10 cellular contexts compared by ENCODE assay signal in the genomic region with DNA sequence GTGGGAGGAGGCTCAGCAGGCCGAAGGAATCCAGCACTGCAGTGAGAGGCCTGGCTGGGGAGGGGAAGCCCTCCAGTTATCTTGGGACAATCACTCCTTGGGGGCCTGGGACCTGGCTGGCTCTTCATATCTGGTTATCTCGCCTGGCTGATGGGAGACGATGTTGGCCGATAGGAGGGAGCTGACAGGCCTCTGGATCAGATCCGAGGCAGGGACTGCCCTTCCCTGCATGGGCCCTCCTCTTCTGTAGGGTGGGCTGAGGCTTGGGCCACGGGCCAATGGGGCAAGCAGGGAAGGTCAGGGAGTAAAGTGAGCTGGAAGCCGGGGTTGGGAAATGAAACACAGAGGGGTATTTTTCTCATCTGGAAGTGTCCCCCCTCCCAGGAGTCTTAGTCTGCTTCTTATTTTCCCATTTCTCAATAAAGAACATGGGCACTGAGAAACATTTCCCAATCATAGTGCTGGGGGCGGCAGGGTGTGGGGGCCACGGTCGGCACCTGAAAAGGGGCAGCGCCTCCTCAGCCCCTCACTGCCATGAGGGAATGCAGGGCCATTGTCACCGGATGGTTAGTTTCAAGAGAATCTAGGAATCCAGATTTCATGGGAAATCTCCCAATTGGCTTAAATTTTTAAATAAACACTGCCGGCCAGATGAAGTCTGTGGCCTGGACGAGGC. TPM values are rescaled to one million over a fixed set of nuclear protein-coding genes. Genes with fewer than 3 reads are reported as not detected.
A peak's percentile ranks its signal among the peaks of the same experiment; 100 is the strongest.
DNase-seq lines count a peak whose midpoint lies in the region; ATAC-seq and TF ChIP-seq lines count a peak whose summit lies in the region.
"Had no signal": no experiment of that assay in that cellular context is flagged by ENCODE, and none has a peak within 500 bp of the region (broad histone marks: within the 10 kb centered on the region; RNA-seq: fewer than 3 reads in every experiment).

No MANE protein-coding gene starts in this region.

- H3K9me3 ChIP-seq in heart right ventricle: no peaks in the 10 kb centered on the region
- no peaks in the 10 kb centered on the region for H3K9me3 ChIP-seq in trophoblast cell (ENCODE audit: insufficient read depth, low read depth, low read length)
- H3K9me3 ChIP-seq: Caco-2 had no signal

- H4K91ac ChIP-seq in trophoblast cell (ENCODE audit: low read depth, low read length): peak overlapping the region; percentile 100

- H3K14ac ChIP-seq in trophoblast cell (ENCODE audit: low read length): peak overlapping the region; percentile 99

- H2BK120ac ChIP-seq in trophoblast cell (ENCODE audit: insufficient read depth, low read length, poor library complexity): peak overlapping the region; percentile 100

- H2BK5ac ChIP-seq in trophoblast cell (ENCODE audit: low read depth, low read length, poor library complexity): peak overlapping the region; percentile 100

- H3K27me3 Mint-ChIP-seq in CD14-positive monocyte (ENCODE audit: low read depth in 3 of 3) (peaks cover 0 to 2% (median 0%) of the 10 kb centered on the region in 3 donors), WTC11 (ENCODE audit: low read depth) (no peaks in the 10 kb centered on the region; the same call in 1 of the 2 replicates)

- DNase-seq in CD14-positive monocyte (ENCODE audit: low spot score) (no peak), WTC11 (ENCODE audit: low spot score) (no peak), heart right ventricle (peak in 1 of 2 donors; percentile 71), trophoblast cell (no peak), KBM-7 (no peak), Kasumi-1 (lab: John Stamatoyannopoulos, UW) (no peak), cortex of kidney (lab: John Stamatoyannopoulos, UW) (no peak)
- DNase-seq: NCI-H1048 had no signal

- intact Hi-C loops in CD14-positive monocyte (cut with micrococcal nuclease) (loop anchor here in 1 of 2 donors (10.0 kb wide), 1 partner anchor 70 kb away; no protein-coding TSS in a partner anchor), heart right ventricle (cut with DNase I) (no loop called here)

- ATAC-seq in WTC11 (no peak), heart right ventricle (peak in 7 of 8 donors; percentile 4 to 45 (median 19)), HG03521 (IDR thresholded peaks at IDR 0.05; ENCODE audit: unreplicated experiment) (no peak)

- H4K8ac ChIP-seq in trophoblast cell (ENCODE audit: low read depth, low read length): peak overlapping the region; percentile 96

- H3K36me3 ChIP-seq in heart right ventricle (peaks cover 0 to 58% (median 0%) of the 10 kb centered on the region in 9 donors), trophoblast cell (ENCODE audit: control insufficient read depth in 1 of 2, insufficient read depth in 2 of 2, low read length in 2 of 2) (peaks cover 18% of the 10 kb centered on the region in 2 experiments)

- peak overlapping the region; percentile 76 to 97 (median 89) for H3K27ac Mint-ChIP-seq in CD14-positive monocyte
- H3K27ac Mint-ChIP-seq in WTC11: peak overlapping the region; percentile 92

- peak overlapping the region; percentile 100 for H2AK5ac ChIP-seq in trophoblast cell (ENCODE audit: low read length)

- H3K27ac ChIP-seq in heart right ventricle (peak overlapping the region; percentile 73 to 91 (median 85)), trophoblast cell (ENCODE audit: low read depth, low read length) (peak overlapping the region; percentile 98)

- H3K4me1 Mint-ChIP-seq in CD14-positive monocyte: peaks cover 56% of the 10 kb centered on the region
- H3K4me1 Mint-ChIP-seq in WTC11: peaks cover 52% of the 10 kb centered on the region

- in situ Hi-C loops in KBM-7 (cut with MboI; ENCODE audit: low pct_unique_long_range_greater_than_20kb, low sequenced_read_pairs): no loop called here

- H3K36me3 Mint-ChIP-seq in CD14-positive monocyte: peaks cover 76 to 79% of the 10 kb centered on the region in 2 donors
- H3K36me3 Mint-ChIP-seq in WTC11: peaks cover 10% of the 10 kb centered on the region

- H3K4me3 ChIP-seq in heart right ventricle (peak overlapping the region in 1 of 10 donors; percentile 17), trophoblast cell (ENCODE audit: low read depth, low read length) (no peak overlapping the region)

- H2BK12ac ChIP-seq in trophoblast cell (ENCODE audit: low read length): peak overlapping the region; percentile 99

- POLR2A ChIA-PET in WTC11 (lab: Charles Lee): no interaction called here

- H3K27me3 ChIP-seq in heart right ventricle (no peaks in the 10 kb centered on the region), trophoblast cell (ENCODE audit: insufficient read depth, low read length) (no peaks in the 10 kb centered on the region)

- H3K4me1 ChIP-seq in heart right ventricle (peaks cover 0 to 51% (median 28%) of the 10 kb centered on the region in 9 donors), trophoblast cell (ENCODE audit: control insufficient read depth in 1 of 2, insufficient read depth in 2 of 2, low read length in 2 of 2) (peaks cover 73 to 76% of the 10 kb centered on the region in 2 experiments)

- peak overlapping the region; percentile 85 for H4K12ac ChIP-seq in trophoblast cell (ENCODE audit: low read depth, low read length)

- H3K23ac ChIP-seq in trophoblast cell (ENCODE audit: low read length): no peak overlapping the region

- H3K4me2 ChIP-seq in trophoblast cell (ENCODE audit: low read length): no peak overlapping the region

- TF ChIP-seq CTCF in CD14-positive monocyte (IDR thresholded peaks at IDR 0.05) (no peak), WTC11 (IDR thresholded peaks at IDR 0.05) (no peak), heart right ventricle (IDR thresholded peaks at IDR 0.05) (no peak)

- H3K4me3 Mint-ChIP-seq in CD14-positive monocyte (no peak overlapping the region), WTC11 (no peak overlapping the region)

- H2AFZ ChIP-seq in trophoblast cell (ENCODE audit: insufficient read depth, low read length, poor library complexity): peak overlapping the region; percentile 70

- peak overlapping the region; percentile 99 for H3K18ac ChIP-seq in trophoblast cell (ENCODE audit: low read length)

- peak overlapping the region; percentile 99 for H3K4ac ChIP-seq in trophoblast cell (ENCODE audit: low read depth, low read length)

- WGBS in heart right ventricle, 2 donors: 46 to 47% methylated on average over 14 of the region's 14 CpGs
- WGBS in trophoblast cell (ENCODE audit: extremely low coverage, insufficient coverage, insufficient read length): no CpG with 5 or more reads among the region's 14 CpGs

- peak overlapping the region; percentile 13 for H3K9ac ChIP-seq in trophoblast cell (ENCODE audit: low read length)

- CTCF ChIA-PET in WTC11 (lab: Charles Lee): interaction anchor here (0.5 to 0.9 kb wide), 2 partner anchors 46 to 82 kb away, joined by 3 read pairs; no protein-coding TSS in a partner anchor

- H3K79me1 ChIP-seq in trophoblast cell (ENCODE audit: low read length): peaks cover 86% of the 10 kb centered on the region

- peaks cover 47% of the 10 kb centered on the region for H3K79me2 ChIP-seq in trophoblast cell (ENCODE audit: control insufficient read depth, insufficient read depth, low read length, poor library complexity)

- H3K9me3 Mint-ChIP-seq in CD14-positive monocyte (no peaks in the 10 kb centered on the region), WTC11 (no peaks in the 10 kb centered on the region)

TF ChIP-seq in WTC11, 78 proteins besides CTCF, POLR2A, EP300 and RAD21 (continues in another document):
- TF ChIP-seq ZNF219 (CRISPR knock-in tag; IDR thresholded peaks at IDR 0.05; ENCODE audit: borderline replicate concordance) (no peak), TCF7 (CRISPR knock-in tag; IDR thresholded peaks at IDR 0.05; ENCODE audit: low read depth) (no peak), KAT7 (CRISPR knock-in tag; IDR thresholded peaks at IDR 0.05; ENCODE audit: borderline replicate concordance) (no peak), JAZF1 (CRISPR knock-in tag; IDR thresholded peaks at IDR 0.05) (no peak), FOXK1 (CRISPR knock-in tag; IDR thresholded peaks at IDR 0.05) (no peak), ZNF263 (CRISPR knock-in tag; IDR thresholded peaks at IDR 0.05; ENCODE audit: low read depth) (no peak)
- TF ChIP-seq, protein P1, sequence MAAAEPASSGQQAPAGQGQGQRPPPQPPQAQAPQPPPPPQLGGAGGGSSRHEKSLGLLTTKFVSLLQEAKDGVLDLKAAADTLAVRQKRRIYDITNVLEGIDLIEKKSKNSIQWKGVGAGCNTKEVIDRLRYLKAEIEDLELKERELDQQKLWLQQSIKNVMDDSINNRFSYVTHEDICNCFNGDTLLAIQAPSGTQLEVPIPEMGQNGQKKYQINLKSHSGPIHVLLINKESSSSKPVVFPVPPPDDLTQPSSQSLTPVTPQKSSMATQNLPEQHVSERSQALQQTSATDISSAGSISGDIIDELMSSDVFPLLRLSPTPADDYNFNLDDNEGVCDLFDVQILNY (CRISPR knock-in tag; IDR thresholded peaks at IDR 0.05): no peak

RNA-seq across cellular contexts. Expression of a gene that starts 25.3 kb away (rescaled TPM):
- polyA plus RNA-seq in CD14-positive monocyte: 10 to 100 TPM; 17.1 to 17.3 TPM
- 41.7 to 48.6 TPM (median 48.5 TPM) in 3 replicates for total RNA-seq in WTC11 (2021)
- 10 to 100 TPM; 17.8 to 24.9 (median 20.4) TPM for total RNA-seq in heart right ventricle
- 10 to 100 TPM; 18.4 to 52.3 TPM for polyA plus RNA-seq in heart right ventricle
- polyA plus RNA-seq in trophoblast cell (2013): 61.2 and 63.9 TPM in 2 replicates

RNA-seq across cellular contexts. Expression of a gene that starts 31.2 kb away (rescaled TPM):
- 1 to 10 TPM; 4.9 to 6.8 TPM for polyA plus RNA-seq in CD14-positive monocyte
- total RNA-seq in WTC11 (2021): 27.4 to 33.3 TPM (median 30.4 TPM) in 3 replicates
- total RNA-seq in heart right ventricle: 10 to 100 TPM in 1 of 10 donors, 1 to 10 TPM in 9; 1.9 to 10.8 (median 3.6) TPM
- polyA plus RNA-seq in heart right ventricle: 1 to 10 TPM; 4.7 to 5.2 TPM
- 188 and 198 TPM in 2 replicates for polyA plus RNA-seq in trophoblast cell (2013)

RNA-seq across cellular contexts. Expression of a gene that starts 53.1 kb away (rescaled TPM):
- polyA plus RNA-seq in CD14-positive monocyte (not detected), heart right ventricle (1 to 10 TPM in 1 of 2 donors, not detected in 1; 1.8 TPM)
- total RNA-seq in WTC11 (2021) (0.74 TPM in 1 of 3 replicates, not detected in the others), heart right ventricle (1 to 10 TPM in 1 of 10 donors, under 1 TPM in 1, not detected in 8; 0.85 to 2.5 TPM)
- polyA plus RNA-seq in trophoblast cell (2013): 0.11 and 0.19 TPM in 2 replicates
- total RNA-seq: Caco-2 had no signal

Comparison
In these comparisons a context has a peak if more than half of its experiments do, and no peak if none do; other contexts are left out.
1. ATAC-seq: peak in heart right ventricle (7 of 8); none in WTC11 (single experiment) and HG03521 (single experiment).